In the genomic region with DNA sequence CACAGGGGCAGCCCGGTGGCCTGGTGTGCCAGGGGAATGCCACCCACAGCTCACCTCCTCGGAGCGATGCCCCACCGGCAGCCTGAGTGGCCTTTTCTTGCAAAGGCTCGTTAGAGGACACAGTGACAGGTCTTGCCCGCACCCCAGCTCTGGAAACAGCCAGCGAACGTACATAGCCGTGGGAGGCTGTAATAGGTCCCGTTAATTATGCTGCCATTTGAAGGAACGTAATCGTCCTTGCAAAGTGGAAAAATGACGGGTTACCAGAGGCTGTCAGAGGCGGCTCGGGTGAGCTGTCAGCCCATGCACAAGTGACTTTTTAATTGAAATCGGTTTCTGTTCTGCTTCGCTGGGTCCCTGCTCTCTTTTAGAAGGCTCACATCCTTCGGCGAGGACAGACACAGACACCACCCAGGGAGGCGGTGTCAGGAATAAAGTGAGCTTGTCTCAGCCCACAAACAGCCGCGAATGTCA, we compare ENCODE assay signal across 11 cellular contexts.
DNase-seq lines count a peak whose midpoint lies in the region; ATAC-seq and TF ChIP-seq lines count a peak whose summit lies in the region.
"Had no signal": no experiment of that assay in that cellular context is flagged by ENCODE, and none has a peak within 500 bp of the region (broad histone marks: within the 10 kb centered on the region; RNA-seq: fewer than 3 reads in every experiment).

No MANE protein-coding gene starts in this region.

- H3F3A ChIP-seq in Loucy (ENCODE audit: low read depth), result no peaks in the 10 kb centered on the region

- H3K4me2 ChIP-seq in Loucy (ENCODE audit: low read depth, low read length, poor library complexity, severe bottlenecking), result no peak overlapping the region

- H3K27ac Mint-ChIP-seq in activated CD4-positive, alpha-beta memory T cell treated with anti-CD3 and anti-CD28 coated beads for 36 hours, result no peak overlapping the region
- H3K27ac Mint-ChIP-seq: activated CD8-positive, alpha-beta T cell treated with anti-CD3 and anti-CD28 coated beads for 36 hours; CD4-positive, CD25-positive, alpha-beta regulatory T cell had no signal

- DNase-seq in ACHN, result peak; percentile 21
- DNase-seq in astrocyte of the spinal cord (ENCODE audit: low read depth, low spot score), result peak; percentile 17
- peak; percentile 42 for DNase-seq in medulla oblongata (ENCODE audit: extremely low spot score)
- no peak for DNase-seq in activated CD8-positive, alpha-beta memory T cell treated with anti-CD3 and anti-CD28 coated beads for 24 hours
- DNase-seq in activated CD4-positive, alpha-beta memory T cell treated with anti-CD3 and anti-CD28 coated beads for 36 hours, result no peak
- no peak for DNase-seq in activated CD4-positive, alpha-beta T cell treated with anti-CD3 and anti-CD28 coated beads for 48 hours
- DNase-seq: activated CD8-positive, alpha-beta T cell treated with anti-CD3 and anti-CD28 coated beads for 36 hours; CD4-positive, CD25-positive, alpha-beta regulatory T cell had no signal

- H3K9me3 Mint-ChIP-seq in activated CD4-positive, alpha-beta memory T cell treated with anti-CD3 and anti-CD28 coated beads for 36 hours, result peaks cover 30% of the 10 kb centered on the region

- no peak overlapping the region for H3K4me3 Mint-ChIP-seq in activated CD4-positive, alpha-beta memory T cell treated with anti-CD3 and anti-CD28 coated beads for 36 hours
- H3K4me3 Mint-ChIP-seq: activated CD8-positive, alpha-beta T cell treated with anti-CD3 and anti-CD28 coated beads for 36 hours had no signal

- H2AFZ ChIP-seq in Loucy (ENCODE audit: low read length), result peak overlapping the region; percentile 40; the same call in 1 of the 2 replicates

- TF ChIP-seq CTCF in Loucy (conservative IDR thresholded peaks at IDR 0.05; ENCODE audit: low read length) (no peak), astrocyte of the spinal cord (IDR thresholded peaks at IDR 0.05; ENCODE audit: low read depth, low read length) (no peak)

- H3K4me3 ChIP-seq in Loucy (ENCODE audit: low read length, poor library complexity, severe bottlenecking) (no peak overlapping the region), astrocyte of the spinal cord (ENCODE audit: low read depth, low read length) (peak overlapping the region; percentile 15)
- H3K4me3 ChIP-seq: HAP-1 had no signal

- in situ Hi-C loops in ACHN (cut with HindIII; ENCODE audit: low pct_ligation_motif_present, low pct_unique_long_range_greater_than_20kb, low sequenced_read_pairs) (no loop called here), astrocyte of the spinal cord (cut with HindIII; ENCODE audit: low sequenced_read_pairs) (no loop called here)

- no peaks in the 10 kb centered on the region for H3K36me3 ChIP-seq in Loucy (ENCODE audit: insufficient read depth, low read length)
- H3K36me3 ChIP-seq: HAP-1 had no signal

- H3K9me3 ChIP-seq in Loucy (ENCODE audit: insufficient read depth, low read depth, low read length), result 0 out of 2 replicates have a peak, but pooled peaks cover 6% of the 10 kb centered on the region

- no peaks in the 10 kb centered on the region for H4K20me1 ChIP-seq in Loucy (ENCODE audit: insufficient read depth, low read length, poor library complexity, severe bottlenecking)

- H3K36me3 Mint-ChIP-seq in activated CD4-positive, alpha-beta memory T cell treated with anti-CD3 and anti-CD28 coated beads for 36 hours, result peaks cover 3% of the 10 kb centered on the region
- H3K36me3 Mint-ChIP-seq: CD4-positive, CD25-positive, alpha-beta regulatory T cell had no signal

- H3K4me1 ChIP-seq in Loucy (ENCODE audit: insufficient read depth, low read length, poor library complexity, severe bottlenecking), result no peaks in the 10 kb centered on the region

- no peaks in the 10 kb centered on the region for H3K27me3 ChIP-seq in Loucy (ENCODE audit: insufficient read depth, low read length, poor library complexity, severe bottlenecking)

- no peaks in the 10 kb centered on the region for H3K9me2 ChIP-seq in Loucy (replicated peaks; ENCODE audit: low read depth, low read length)

- peaks cover 6% of the 10 kb centered on the region for H3K27me3 Mint-ChIP-seq in activated CD4-positive, alpha-beta memory T cell treated with anti-CD3 and anti-CD28 coated beads for 36 hours

- no peak for ATAC-seq in HG03432 (IDR thresholded peaks at IDR 0.05; ENCODE audit: unreplicated experiment)
- ATAC-seq: activated CD8-positive, alpha-beta T cell treated with anti-CD3 and anti-CD28 coated beads for 36 hours had no signal

- CTCF ChIA-PET in activated CD4-positive, alpha-beta memory T cell treated with anti-CD3 and anti-CD28 coated beads for 36 hours (lab: Charles Lee), result no interaction called here

- POLR2A ChIA-PET in activated CD4-positive, alpha-beta memory T cell treated with anti-CD3 and anti-CD28 coated beads for 36 hours (lab: Charles Lee), result no interaction called here

- H3K79me2 ChIP-seq in Loucy (ENCODE audit: insufficient read depth, low read length), result no peaks in the 10 kb centered on the region

- intact Hi-C loops in activated CD4-positive, alpha-beta memory T cell treated with anti-CD3 and anti-CD28 coated beads for 36 hours (cut with micrococcal nuclease), result no loop called here

- H3K4me1 Mint-ChIP-seq in activated CD4-positive, alpha-beta memory T cell treated with anti-CD3 and anti-CD28 coated beads for 36 hours (ENCODE audit: low read depth), result no peaks in the 10 kb centered on the region
- H3K4me1 Mint-ChIP-seq: CD4-positive, CD25-positive, alpha-beta regulatory T cell had no signal

- H3K9ac ChIP-seq in Loucy (ENCODE audit: low read depth, low read length, poor library complexity, severe bottlenecking), result no peak overlapping the region

Comparison
In these comparisons a context has a peak if more than half of its experiments do, and no peak if none do; other contexts are left out.
1. DNase-seq: peak in ACHN (single experiment), astrocyte of the spinal cord (single experiment) and medulla oblongata (single experiment); none in activated CD8-positive, alpha-beta memory T cell treated with anti-CD3 and anti-CD28 coated beads for 24 hours (single experiment), activated CD4-positive, alpha-beta memory T cell treated with anti-CD3 and anti-CD28 coated beads for 36 hours (single experiment) and activated CD4-positive, alpha-beta T cell treated with anti-CD3 and anti-CD28 coated beads for 48 hours (single experiment).